In the genomic region with DNA sequence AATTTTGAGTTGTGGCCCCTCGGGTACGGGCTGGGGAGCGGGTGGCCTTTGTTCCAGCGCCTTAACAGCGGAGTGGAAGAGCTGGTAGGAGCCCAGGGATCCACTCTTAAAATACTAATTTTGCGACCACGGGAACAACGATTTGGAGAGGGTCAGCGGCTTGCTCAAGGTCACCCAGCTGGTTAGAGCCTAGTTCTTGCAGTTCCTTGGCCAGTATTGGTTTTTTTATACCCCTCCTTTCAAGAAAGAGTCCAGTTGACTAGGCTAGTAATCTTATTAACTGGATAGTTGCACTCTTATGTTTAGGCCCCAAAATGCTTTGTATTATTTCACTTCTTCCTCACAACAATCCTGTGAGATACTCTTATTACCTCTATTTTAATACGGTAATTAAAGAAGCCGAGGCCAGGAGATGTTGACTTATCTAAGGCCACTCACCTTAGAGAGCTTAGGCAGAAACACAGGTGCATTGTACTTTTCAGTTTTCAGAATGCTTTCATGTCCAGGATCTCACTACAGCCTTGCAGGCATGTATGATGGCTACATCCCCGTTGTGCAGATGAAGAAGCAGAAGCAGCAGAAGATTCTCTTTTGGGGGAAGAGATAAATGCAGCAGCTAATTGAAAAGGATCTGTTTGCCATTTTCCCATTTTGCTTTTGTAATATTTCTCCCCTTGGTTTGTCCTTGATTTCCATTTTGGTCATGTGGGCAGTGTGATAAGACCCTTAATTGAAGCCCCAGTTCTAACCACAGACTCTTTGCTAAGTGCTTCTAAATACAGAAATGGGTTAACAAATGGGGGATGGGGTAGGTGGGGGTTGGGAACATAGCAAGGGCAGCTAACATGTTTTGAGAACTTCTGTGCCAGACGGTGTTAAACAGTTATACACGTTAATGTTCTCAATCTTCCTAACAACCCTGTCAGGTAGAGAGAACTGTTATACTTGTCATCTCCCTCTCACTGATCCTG, we compare ENCODE assay signal across 8 cellular contexts. TPM values are rescaled to one million over a fixed set of nuclear protein-coding genes. Genes with fewer than 3 reads are reported as not detected.
DNase-seq lines count a peak whose midpoint lies in the region; ATAC-seq and TF ChIP-seq lines count a peak whose summit lies in the region.

No MANE protein-coding gene starts in this region.

- intact Hi-C loops in A673 (cut with micrococcal nuclease; ENCODE audit: unreplicated experiment): no loop called here
- intact Hi-C loops in adrenal gland (cut with DNase I): no loop called here
- intact Hi-C loops in lower leg skin (cut with DNase I; ENCODE audit: low total_unique reads): no loop called here

- H3K9me3 Mint-ChIP-seq in HFFc6: no peaks in the 10 kb centered on the region
- no peaks in the 10 kb centered on the region for H3K9me3 Mint-ChIP-seq in type B pancreatic cell

- H3K27me3 Mint-ChIP-seq in HFFc6 (ENCODE audit: insufficient read depth) (no peaks in the 10 kb centered on the region; the same call in 1 of the 2 replicates), type B pancreatic cell (no peaks in the 10 kb centered on the region)

- H3K9me3 ChIP-seq in A673 (ENCODE audit: low read depth, low read length, poor library complexity, severe bottlenecking): peaks cover 8% of the 10 kb centered on the region
- H3K9me3 ChIP-seq in adrenal gland (replicated peaks in 1 of 3): no peaks in the 10 kb centered on the region

- TF ChIP-seq CTCF in A673 (conservative IDR thresholded peaks at IDR 0.05; ENCODE audit: low read depth, low read length): no peak
- no peak for TF ChIP-seq CTCF in HFFc6 (IDR thresholded peaks at IDR 0.05)
- no peak for TF ChIP-seq CTCF in adrenal gland (IDR thresholded peaks at IDR 0.05)
- no peak for TF ChIP-seq CTCF in lower leg skin (IDR thresholded peaks at IDR 0.05)
- no peak for TF ChIP-seq CTCF in type B pancreatic cell (conservative IDR thresholded peaks at IDR 0.05)

- H3K27me3 ChIP-seq in A673 (replicated peaks; ENCODE audit: insufficient read depth, low read depth, low read length, poor library complexity) (no peaks in the 10 kb centered on the region), adrenal gland (no peaks in the 10 kb centered on the region)

- H3K27ac Mint-ChIP-seq in HFFc6 (peak overlapping the region; percentile 70), type B pancreatic cell (peak overlapping the region; percentile 90)

- WGBS in adrenal gland, 4 donors: 3 to 12% (median 6%) methylated on average over 10 to 14 of the region's 14 CpGs
- 29 to 30% methylated on average over 14 of the region's 14 CpGs for WGBS in lower leg skin, 2 donors

- H3K36me3 ChIP-seq in A673 (ENCODE audit: insufficient read depth, low read length, poor library complexity, severe bottlenecking): peaks cover 48% of the 10 kb centered on the region
- H3K36me3 ChIP-seq in adrenal gland (replicated peaks in 1 of 2): peaks cover 0 to 20% of the 10 kb centered on the region in 2 donors

- POLR2A ChIA-PET in A673 (lab: Charles Lee; ENCODE audit: low non-redundant PET): no interaction called here

- DNase-seq in A673 (ENCODE audit: low spot score): no peak
- DNase-seq in HFFc6: no peak
- DNase-seq in adrenal gland: no peak
- no peak for DNase-seq in lower leg skin (ENCODE audit: low spot score in 2 of 2)
- DNase-seq in type B pancreatic cell (ENCODE audit: extremely low spot score, unreplicated experiment): no peak
- DNase-seq in NCI-H2081 (lab: John Stamatoyannopoulos, UW): no peak
- no peak for DNase-seq in effector CD8-positive, alpha-beta T cell (lab: John Stamatoyannopoulos, UW)

- H3K27ac ChIP-seq in A673 (ENCODE audit: low read depth, low read length, poor library complexity, severe bottlenecking) (peak overlapping the region; percentile 99), adrenal gland (peak overlapping the region; percentile 87 to 99 (median 96))

- no peak for ATAC-seq in HG02623 (IDR thresholded peaks at IDR 0.05; ENCODE audit: unreplicated experiment)

- H3K4me1 ChIP-seq in A673 (ENCODE audit: insufficient read depth, low read length, poor library complexity, severe bottlenecking) (peaks cover 23% of the 10 kb centered on the region), adrenal gland (replicated peaks in 1 of 2) (peaks cover 26 to 57% of the 10 kb centered on the region in 2 donors)

- H3K4me3 ChIP-seq in A673 (ENCODE audit: low read depth, low read length, poor library complexity, severe bottlenecking): peak overlapping the region; percentile 76
- peak overlapping the region in 3 of 4 donors; percentile 26 to 91 (median 86) for H3K4me3 ChIP-seq in adrenal gland
- H3K4me3 ChIP-seq in lower leg skin (ENCODE audit: low read depth, poor library complexity, severe bottlenecking): peak overlapping the region; percentile 76

- CTCF ChIA-PET in A673 (lab: Charles Lee): no interaction called here

- H3K36me3 Mint-ChIP-seq in HFFc6 (ENCODE audit: low read depth) (peaks cover 11% of the 10 kb centered on the region), type B pancreatic cell (peaks cover 31% of the 10 kb centered on the region)

- TF ChIP-seq POLR2A in adrenal gland (IDR thresholded peaks at IDR 0.05): no peak
- TF ChIP-seq POLR2A in lower leg skin (IDR thresholded peaks at IDR 0.05): no peak

- peak overlapping the region; percentile 94 for H3K4me3 Mint-ChIP-seq in HFFc6
- peak overlapping the region; percentile 97 for H3K4me3 Mint-ChIP-seq in type B pancreatic cell

- peaks cover 25% of the 10 kb centered on the region for H3K4me1 Mint-ChIP-seq in HFFc6 (ENCODE audit: low read depth)
- H3K4me1 Mint-ChIP-seq in type B pancreatic cell (ENCODE audit: unreplicated experiment): peaks cover 26% of the 10 kb centered on the region

- TSS peak; percentile 58 for BruUV-seq in A673 (replicated peaks; lab: Mats Ljungman, UMichigan)

RNA-seq across cellular contexts. Expression of gene SREBF2, which starts 1.4 kb away (rescaled TPM):
- 141 and 162 TPM in 2 replicates for total RNA-seq in A673 (2021)
- total RNA-seq in HFFc6 (2021; fragmentation: NEBNext Ultra II Directional; extraction: Animal tissue kit (Norgen Biotek cat#: 25700)): 10 to 100 TPM; 29.3 to 42.1 (median 37.6) TPM
- 100 to 1,000 TPM; 113 to 263 (median 156) TPM for total RNA-seq in adrenal gland
- 100 to 1,000 TPM in 2 of 3 donors, 10 to 100 TPM in 1; 85.7 to 209 (median 104) TPM for polyA plus RNA-seq in adrenal gland
- total RNA-seq in lower leg skin: 100 to 1,000 TPM in 2 of 4 donors, 10 to 100 TPM in 2; 91.1 to 122 (median 96.2) TPM
- total RNA-seq in type B pancreatic cell (ENCODE audit: low replicate concordance): 110 and 119 TPM in 2 replicates

RNA-seq across cellular contexts. Expression of gene CCDC134, which starts 33.8 kb away (rescaled TPM):
- total RNA-seq in A673 (2021): 25.9 and 27.4 TPM in 2 replicates
- total RNA-seq in HFFc6 (2021; fragmentation: NEBNext Ultra II Directional; extraction: Animal tissue kit (Norgen Biotek cat#: 25700)): 10 to 100 TPM in 2 of 6 experiments, 1 to 10 TPM in 4; 8.9 to 10.4 (median 9.1) TPM
- 10 to 100 TPM; 24.9 to 64.4 (median 35.1) TPM for total RNA-seq in adrenal gland
- polyA plus RNA-seq in adrenal gland: 10 to 100 TPM in 1 of 3 donors, 1 to 10 TPM in 2; 4.9 to 28.0 (median 6.8) TPM
- 10 to 100 TPM; 12.2 to 15.4 (median 13.1) TPM for total RNA-seq in lower leg skin
- 13.2 and 19.6 TPM in 2 replicates for total RNA-seq in type B pancreatic cell (ENCODE audit: low replicate concordance)
